14 cellular contexts compared by ENCODE assay signal in genomic region chr3:170477395-170477794, GRCh38. TPM values are rescaled to one million over a fixed set of nuclear protein-coding genes. Genes with fewer than 3 reads are reported as not detected.
"Had no signal": no experiment of that assay in that cellular context is flagged by ENCODE, and none has a peak within 500 bp of the region (broad histone marks: within the 10 kb centered on the region; RNA-seq: fewer than 3 reads in every experiment).

No MANE protein-coding gene starts in this region.

- H3K4me3 ChIP-seq: ascending aorta, colonic mucosa, lower lobe of right lung had no signal

- DNase-seq: activated gamma-delta T cell; activated naive CD8-positive, alpha-beta T cell treated with anti-CD3 and anti-CD28 coated beads, Interleukin-2, amount 10 ng/mL, durations not matched to agents 7 days and 5 days; activated T-cell treated with anti-CD3 and anti-CD28 coated beads, Interleukin-2, amount 50 U/mL, for 1 hour; colonic mucosa; effector memory CD8-positive, alpha-beta T cell; erythroblast; glutamatergic neuron; left cardiac atrium; lower lobe of right lung; midbrain; small intestine had no signal

- H3K4me1 ChIP-seq: ascending aorta, colonic mucosa, lower lobe of right lung had no signal

- H3K27ac ChIP-seq: ascending aorta, colonic mucosa, lower lobe of right lung had no signal

- H3K9me3 ChIP-seq: ascending aorta, colonic mucosa, lower lobe of right lung had no signal

- ATAC-seq: effector memory CD8-positive, alpha-beta T cell; left cardiac atrium; lower lobe of right lung had no signal

- H3K9me3 Mint-ChIP-seq: activated naive CD8-positive, alpha-beta T cell treated with anti-CD3 and anti-CD28 coated beads, Interleukin-2, amount 10 ng/mL, durations not matched to agents 7 days and 5 days; effector memory CD8-positive, alpha-beta T cell; T-helper 1 cell treated with Interleukin-12 subunit alpha and Interleukin-12 subunit beta and Interleukin-4 antibody, amounts not matched to agents 30 μg/mL and 1 μg/mL, for 36 hours; type B pancreatic cell had no signal

- H3K27ac Mint-ChIP-seq: activated naive CD8-positive, alpha-beta T cell treated with anti-CD3 and anti-CD28 coated beads, Interleukin-2, amount 10 ng/mL, durations not matched to agents 7 days and 5 days; effector memory CD8-positive, alpha-beta T cell; T-helper 1 cell treated with Interleukin-12 subunit alpha and Interleukin-12 subunit beta and Interleukin-4 antibody, amounts not matched to agents 30 μg/mL and 1 μg/mL, for 36 hours; type B pancreatic cell had no signal

- H3K27me3 ChIP-seq: ascending aorta, colonic mucosa had no signal

- H3K4me1 Mint-ChIP-seq: activated naive CD8-positive, alpha-beta T cell treated with anti-CD3 and anti-CD28 coated beads, Interleukin-2, amount 10 ng/mL, durations not matched to agents 7 days and 5 days had no signal

- H3K4me3 Mint-ChIP-seq: activated naive CD8-positive, alpha-beta T cell treated with anti-CD3 and anti-CD28 coated beads, Interleukin-2, amount 10 ng/mL, durations not matched to agents 7 days and 5 days; effector memory CD8-positive, alpha-beta T cell; T-helper 1 cell treated with Interleukin-12 subunit alpha and Interleukin-12 subunit beta and Interleukin-4 antibody, amounts not matched to agents 30 μg/mL and 1 μg/mL, for 36 hours; type B pancreatic cell had no signal

- H3K36me3 ChIP-seq: ascending aorta, colonic mucosa, lower lobe of right lung had no signal

RNA-seq across cellular contexts. Expression of gene CLDN11, which starts 58.7 kb away (rescaled TPM):
- total RNA-seq: activated naive CD8-positive, alpha-beta T cell treated with anti-CD3 and anti-CD28 coated beads, Interleukin-2, amount 10 ng/mL, durations not matched to agents 7 days and 5 days had no signal
